ENCODE assay signal across 12 cellular contexts in genomic region chr3:139499536-139499935, GRCh38. TPM values are rescaled to one million over a fixed set of nuclear protein-coding genes. Genes with fewer than 3 reads are reported as not detected.
"Had no signal": no experiment of that assay in that cellular context is flagged by ENCODE, and none has a peak within 500 bp of the region (broad histone marks: within the 10 kb centered on the region; RNA-seq: fewer than 3 reads in every experiment).

No MANE protein-coding gene starts in this region.

- H3K27ac ChIP-seq: GM23248 had no signal

- H3K9ac ChIP-seq: GM23248 had no signal

- H3K4me2 ChIP-seq: GM23338 had no signal

- ATAC-seq: GM23338, HCT116 had no signal

- DNase-seq: GM23248, GOT3, H7, H9, HCEC 1CT, HFFc6 had no signal

- H2AFZ ChIP-seq: GM23248, GM23338 had no signal

- H3K4me3 Mint-ChIP-seq: GM23338, H9, HFFc6 had no signal

- H3K4me3 ChIP-seq: GM23248, GM23338, HAP-1 had no signal

- H3K27ac Mint-ChIP-seq: GM23338, H9, HFFc6 had no signal

- FAIRE-seq: H1, H54 had no signal

- H3K36me3 ChIP-seq: HAP-1 had no signal

- H3K4me1 ChIP-seq: HAP-1 had no signal

RNA-seq across cellular contexts. Expression of gene RBP2, which starts 23.2 kb away (rescaled TPM):
- total RNA-seq: GM23248, GM23338, H1, H4, H7, H9, HFFc6 had no signal
- polyA plus RNA-seq: GM23248, GM23338, H1 had no signal

RNA-seq across cellular contexts. Expression of gene RBP1, which starts 40.0 kb away (rescaled TPM):
- total RNA-seq: GM23248, HFFc6 had no signal
